Comparison of ENCODE assay signal across 9 cellular contexts in genomic region chr11:65911682-65912568, GRCh38. TPM values are rescaled to one million over a fixed set of nuclear protein-coding genes. Genes with fewer than 3 reads are reported as not detected.
DNase-seq lines count a peak whose midpoint lies in the region; ATAC-seq and TF ChIP-seq lines count a peak whose summit lies in the region.
"Had no signal": no experiment of that assay in that cellular context is flagged by ENCODE, and none has a peak within 500 bp of the region (broad histone marks: within the 10 kb centered on the region; RNA-seq: fewer than 3 reads in every experiment).

No MANE protein-coding gene starts in this region.

- peaks cover 4 to 19% of the 10 kb centered on the region in 2 donors for H3K27me3 Mint-ChIP-seq in stimulated activated naive B cell treated with anti-CD40 and anti-IgM and Interleukin-4, amounts not matched to agents 10 μg/mL and 1 μg/mL and 100 μg/mL, for 72 hours
- peaks cover 2% of the 10 kb centered on the region for H3K27me3 Mint-ChIP-seq in activated CD4-positive, alpha-beta T cell treated with anti-CD3 and anti-CD28 coated beads, Interleukin-2, amount 10 ng/mL, durations not matched to agents 7 days and 5 days

- H3K9me2 ChIP-seq in SK-N-SH = no peaks in the 10 kb centered on the region

- peak; percentile 6 to 56 (median 14) for ATAC-seq in heart left ventricle
- peak; percentile 73 to 74 for ATAC-seq in stimulated activated naive B cell treated with anti-CD40 and anti-IgM and Interleukin-4, amounts not matched to agents 10 μg/mL and 1 μg/mL and 100 μg/mL, for 72 hours (replicated peaks)
- no peak for ATAC-seq in GM19351 (IDR thresholded peaks at IDR 0.05; ENCODE audit: unreplicated experiment)

- H3K27me3 ChIP-seq in SK-N-SH (ENCODE audit: insufficient read depth) (no peaks in the 10 kb centered on the region), heart left ventricle (no peaks in the 10 kb centered on the region)

- H3K27ac Mint-ChIP-seq in stimulated activated naive B cell treated with anti-CD40 and anti-IgM and Interleukin-4, amounts not matched to agents 10 μg/mL and 1 μg/mL and 100 μg/mL, for 72 hours = peak overlapping the region; percentile 49
- no peak overlapping the region for H3K27ac Mint-ChIP-seq in activated CD4-positive, alpha-beta T cell treated with anti-CD3 and anti-CD28 coated beads, Interleukin-2, amount 10 ng/mL, durations not matched to agents 7 days and 5 days

- H3F3A ChIP-seq in SK-N-SH (replicated peaks; ENCODE audit: insufficient read depth) = peaks cover 25% of the 10 kb centered on the region

- H3K79me2 ChIP-seq in SK-N-SH (ENCODE audit: insufficient read depth) = peaks cover 38% of the 10 kb centered on the region

- H3K4me3 ChIP-seq in SK-N-SH (ENCODE audit: low read depth in 2 of 2, low read length in 1 of 2) = no peak overlapping the region
- H3K4me3 ChIP-seq in heart left ventricle = no peak overlapping the region

- peak overlapping the region in 1 of 2 experiments; percentile 97; a peak in 2 of 4 replicates for H3K27ac ChIP-seq in SK-N-SH (ENCODE audit: low read depth in 2 of 2, low read length in 1 of 2)
- peak overlapping the region in 4 of 12 donors; percentile 20 to 55 (median 35) for H3K27ac ChIP-seq in heart left ventricle
- H3K27ac ChIP-seq: KMS-11 had no signal

- peak overlapping the region; percentile 47 for H3K9ac ChIP-seq in SK-N-SH
- H3K9ac ChIP-seq: KMS-11 had no signal

- CTCF ChIA-PET in SK-N-SH (lab: Yijun Ruan, JAX) = interaction anchor here (0.9 to 5.6 kb wide), 13 partner anchors 10 to 310 kb away, joined by 3 to 71 read pairs (median 4); partner anchors contain the start of genes CCDC85B, FIBP and FOSL1
- CTCF ChIA-PET in activated CD4-positive, alpha-beta T cell treated with anti-CD3 and anti-CD28 coated beads, Interleukin-2, amount 10 ng/mL, durations not matched to agents 7 days and 5 days (lab: Charles Lee) = interaction anchor here (0.8 to 24.0 kb wide), 3 partner anchors 11 to 200 kb away, joined by 4 to 340 read pairs (median 11); partner anchors contain the start of genes CCDC85B, FIBP, FOSL1 and KAT5

- H3K36me3 ChIP-seq in SK-N-SH (replicated peaks in 1 of 2; ENCODE audit: control insufficient read depth in 1 of 2, insufficient read depth in 2 of 2, low read length in 1 of 2) (no peaks in the 10 kb centered on the region), heart left ventricle (peaks cover 0 to under 1% (median 0%) of the 10 kb centered on the region in 9 donors)

- H4K20me1 ChIP-seq in SK-N-SH (ENCODE audit: insufficient read depth) = no peaks in the 10 kb centered on the region

- H3K4me2 ChIP-seq in SK-N-SH = peak overlapping the region; percentile 49
- H3K4me2 ChIP-seq: KMS-11 had no signal

- no peaks in the 10 kb centered on the region for H3K9me3 ChIP-seq in SK-N-SH
- no peaks in the 10 kb centered on the region for H3K9me3 ChIP-seq in heart left ventricle

- peaks cover 4 to 6% of the 10 kb centered on the region in 2 donors for H3K36me3 Mint-ChIP-seq in stimulated activated naive B cell treated with anti-CD40 and anti-IgM and Interleukin-4, amounts not matched to agents 10 μg/mL and 1 μg/mL and 100 μg/mL, for 72 hours
- H3K36me3 Mint-ChIP-seq in activated CD4-positive, alpha-beta T cell treated with anti-CD3 and anti-CD28 coated beads, Interleukin-2, amount 10 ng/mL, durations not matched to agents 7 days and 5 days (ENCODE audit: low read depth) = peaks cover 6% of the 10 kb centered on the region

- TF ChIP-seq POLR2A in heart left ventricle (IDR thresholded peaks at IDR 0.05) = no peak

- H3K4me1 ChIP-seq in SK-N-SH (ENCODE audit: control insufficient read depth in 1 of 2, insufficient read depth in 2 of 2, low read depth in 1 of 2, low read length in 1 of 2) (peaks cover 12 to 47% of the 10 kb centered on the region in 2 experiments; a peak in 3 of 4 replicates), heart left ventricle (peaks cover 2 to 40% (median 35%) of the 10 kb centered on the region in 12 donors)

- H3K4me3 Mint-ChIP-seq in stimulated activated naive B cell treated with anti-CD40 and anti-IgM and Interleukin-4, amounts not matched to agents 10 μg/mL and 1 μg/mL and 100 μg/mL, for 72 hours = peak overlapping the region; percentile 44 to 49
- no peak overlapping the region for H3K4me3 Mint-ChIP-seq in activated CD4-positive, alpha-beta T cell treated with anti-CD3 and anti-CD28 coated beads, Interleukin-2, amount 10 ng/mL, durations not matched to agents 7 days and 5 days

- DNase-seq in COLO668 (lab: John Stamatoyannopoulos, UW; ENCODE audit: unreplicated experiment) = peak; percentile 38
- peak; percentile 98 for DNase-seq in HT1080 (ENCODE audit: low read depth)
- DNase-seq in SK-N-SH = peak; percentile 84
- DNase-seq in heart left ventricle = peak in 4 of 5 donors; percentile 56 to 65 (median 58)
- no peak for DNase-seq in stimulated activated naive B cell treated with anti-CD40 and anti-IgM and Interleukin-4, amounts not matched to agents 10 μg/mL and 1 μg/mL and 100 μg/mL, for 72 hours
- DNase-seq in retina = no peak
- DNase-seq in activated CD4-positive, alpha-beta T cell treated with anti-CD3 and anti-CD28 coated beads, Interleukin-2, amount 10 ng/mL, durations not matched to agents 7 days and 5 days = no peak

- WGBS in SK-N-SH (ENCODE audit: low lambda C conversion rate) = 10% methylated on average over 11 of the region's 14 CpGs
- 16 to 28% (median 17%) methylated on average over 12 to 14 of the region's 14 CpGs for WGBS in heart left ventricle, 4 donors

- H2AFZ ChIP-seq in SK-N-SH (ENCODE audit: low read depth) = no peak overlapping the region

- TF ChIP-seq CTCF in SK-N-SH (IDR thresholded peaks at IDR 0.05) (peak; percentile 51), heart left ventricle (IDR thresholded peaks at IDR 0.05) (peak in 7 of 12 donors; percentile 27 to 61 (median 41))

- H3K9me3 Mint-ChIP-seq in stimulated activated naive B cell treated with anti-CD40 and anti-IgM and Interleukin-4, amounts not matched to agents 10 μg/mL and 1 μg/mL and 100 μg/mL, for 72 hours = no peaks in the 10 kb centered on the region
- no peaks in the 10 kb centered on the region for H3K9me3 Mint-ChIP-seq in activated CD4-positive, alpha-beta T cell treated with anti-CD3 and anti-CD28 coated beads, Interleukin-2, amount 10 ng/mL, durations not matched to agents 7 days and 5 days

- POLR2A ChIA-PET in SK-N-SH (lab: Yijun Ruan, JAX) = interaction anchor here (0.8 to 1.7 kb wide), 2 partner anchors 18 to 21 kb away, joined by 3 to 4 read pairs; partner anchors contain the start of gene CCDC85B
- POLR2A ChIA-PET in activated CD4-positive, alpha-beta T cell treated with anti-CD3 and anti-CD28 coated beads, Interleukin-2, amount 10 ng/mL, durations not matched to agents 7 days and 5 days (lab: Charles Lee) = no interaction called here

- intact Hi-C loops in heart left ventricle (cut with DNase I) = no loop called here

- peaks cover 37 to 47% of the 10 kb centered on the region in 2 donors for H3K4me1 Mint-ChIP-seq in stimulated activated naive B cell treated with anti-CD40 and anti-IgM and Interleukin-4, amounts not matched to agents 10 μg/mL and 1 μg/mL and 100 μg/mL, for 72 hours
- peaks cover 26% of the 10 kb centered on the region for H3K4me1 Mint-ChIP-seq in activated CD4-positive, alpha-beta T cell treated with anti-CD3 and anti-CD28 coated beads, Interleukin-2, amount 10 ng/mL, durations not matched to agents 7 days and 5 days

- TF ChIP-seq EP300 in SK-N-SH (IDR thresholded peaks at IDR 0.05; ENCODE audit: borderline replicate concordance in 1 of 2, low read depth in 1 of 2, low read length in 1 of 2) = peak in 1 of 2 experiments; percentile 43; a peak in 1 of 4 replicates

- TF ChIP-seq RAD21 in SK-N-SH (IDR thresholded peaks at IDR 0.05; ENCODE audit: low read length) = peak; percentile 69

RNA-seq across cellular contexts. Expression of gene C11orf68, which starts 6.9 kb away (rescaled TPM):
- total RNA-seq in HT1080 (2014; rRNA removed; shearing (Covaris generic)) = 44.0 and 64.7 TPM in 2 replicates
- 81.2 and 103 TPM in 2 replicates for polyA plus RNA-seq in HT1080 (2015; cell fraction: cytosol; rRNA removed)
- 52.2 and 66.5 TPM in 2 replicates for polyA plus RNA-seq in HT1080 (2015; cell fraction: nucleus; rRNA removed)
- polyA plus RNA-seq in SK-N-SH (2012; rRNA removed) (54.4 and 65.3 TPM in 2 replicates), heart left ventricle (10 to 100 TPM; 34.0 to 41.5 TPM)
- 23.7 and 37.0 TPM in 2 replicates for polyA plus RNA-seq in SK-N-SH (2012; cell fraction: cytosol; rRNA removed)
- 54.3 and 73.9 TPM in 2 replicates for polyA plus RNA-seq in SK-N-SH (2012; cell fraction: nucleus; rRNA removed)
- 10 to 100 TPM; 17.0 to 49.0 (median 39.5) TPM for total RNA-seq in heart left ventricle
- total RNA-seq in activated CD4-positive, alpha-beta T cell treated with anti-CD3 and anti-CD28 coated beads, Interleukin-2, amount 10 ng/mL, durations not matched to agents 7 days and 5 days = 10 to 100 TPM; 32.7 to 36.3 TPM

RNA-seq across cellular contexts. Expression of gene DRAP1, which starts 7.3 kb away (rescaled TPM):
- 355 and 356 TPM in 2 replicates for total RNA-seq in HT1080 (2014; rRNA removed; shearing (Covaris generic))
- polyA plus RNA-seq in HT1080 (2015; cell fraction: cytosol; rRNA removed) = 241 and 261 TPM in 2 replicates
- polyA plus RNA-seq in HT1080 (2015; cell fraction: nucleus; rRNA removed) = 209 and 260 TPM in 2 replicates
- polyA plus RNA-seq in SK-N-SH (2012; rRNA removed) = 309 and 464 TPM in 2 replicates
- polyA plus RNA-seq in SK-N-SH (2012; cell fraction: cytosol; rRNA removed) = 339 and 481 TPM in 2 replicates
- 288 and 476 TPM in 2 replicates for polyA plus RNA-seq in SK-N-SH (2012; cell fraction: nucleus; rRNA removed)
- total RNA-seq in heart left ventricle = 100 to 1,000 TPM in 4 of 9 donors, 10 to 100 TPM in 5; 76.5 to 144 (median 96.9) TPM
- 100 to 1,000 TPM; 168 to 180 TPM for polyA plus RNA-seq in heart left ventricle
- total RNA-seq in activated CD4-positive, alpha-beta T cell treated with anti-CD3 and anti-CD28 coated beads, Interleukin-2, amount 10 ng/mL, durations not matched to agents 7 days and 5 days = 100 to 1,000 TPM; 190 to 218 TPM

RNA-seq across cellular contexts. Expression of gene FOSL1, which starts 11.7 kb away (rescaled TPM):
- total RNA-seq in HT1080 (2014; rRNA removed; shearing (Covaris generic)) = 236 and 374 TPM in 2 replicates
- polyA plus RNA-seq in HT1080 (2015; cell fraction: cytosol; rRNA removed) = 579 and 580 TPM in 2 replicates
- polyA plus RNA-seq in HT1080 (2015; cell fraction: nucleus; rRNA removed) = 258 and 269 TPM in 2 replicates
- polyA plus RNA-seq in SK-N-SH (2012; rRNA removed) = 17.9 and 30.1 TPM in 2 replicates
- 18.1 and 21.6 TPM in 2 replicates for polyA plus RNA-seq in SK-N-SH (2012; cell fraction: cytosol; rRNA removed)
- 28.3 and 39.9 TPM in 2 replicates for polyA plus RNA-seq in SK-N-SH (2012; cell fraction: nucleus; rRNA removed)
- total RNA-seq in heart left ventricle = 10 to 100 TPM in 1 of 9 donors, 1 to 10 TPM in 6, under 1 TPM in 2; 0.22 to 13.7 (median 1.5) TPM
- polyA plus RNA-seq in heart left ventricle = 10 to 100 TPM in 1 of 2 donors, 1 to 10 TPM in 1; 1.2 to 48.1 TPM
- total RNA-seq in activated CD4-positive, alpha-beta T cell treated with anti-CD3 and anti-CD28 coated beads, Interleukin-2, amount 10 ng/mL, durations not matched to agents 7 days and 5 days = 1 to 10 TPM; 1.7 to 2.0 TPM

RNA-seq across cellular contexts. Expression of gene CCDC85B, which starts 21.5 kb away (rescaled TPM):
- 135 and 146 TPM in 2 replicates for total RNA-seq in HT1080 (2014; rRNA removed; shearing (Covaris generic))
- polyA plus RNA-seq in HT1080 (2015; cell fraction: cytosol; rRNA removed) = 153 and 193 TPM in 2 replicates
- polyA plus RNA-seq in HT1080 (2015; cell fraction: nucleus; rRNA removed) = 65.8 and 67.2 TPM in 2 replicates
- 34.2 and 52.8 TPM in 2 replicates for polyA plus RNA-seq in SK-N-SH (2012; rRNA removed)
- 31.2 and 38.6 TPM in 2 replicates for polyA plus RNA-seq in SK-N-SH (2012; cell fraction: cytosol; rRNA removed)
- 19.2 and 56.3 TPM in 2 replicates for polyA plus RNA-seq in SK-N-SH (2012; cell fraction: nucleus; rRNA removed)
- 10 to 100 TPM; 32.3 to 78.1 (median 36.9) TPM for total RNA-seq in heart left ventricle
- polyA plus RNA-seq in heart left ventricle = 10 to 100 TPM; 31.3 to 62.1 TPM
- total RNA-seq in activated CD4-positive, alpha-beta T cell treated with anti-CD3 and anti-CD28 coated beads, Interleukin-2, amount 10 ng/mL, durations not matched to agents 7 days and 5 days = 10 to 100 TPM; 39.4 to 56.7 TPM

RNA-seq across cellular contexts. Expression of gene FIBP, which starts 23.7 kb away (rescaled TPM):
- total RNA-seq in HT1080 (2014; rRNA removed; shearing (Covaris generic)) = 187 and 232 TPM in 2 replicates
- polyA plus RNA-seq in HT1080 (2015; cell fraction: cytosol; rRNA removed) = 137 and 138 TPM in 2 replicates
- 85.4 and 98.4 TPM in 2 replicates for polyA plus RNA-seq in HT1080 (2015; cell fraction: nucleus; rRNA removed)
- polyA plus RNA-seq in SK-N-SH (2012; rRNA removed) (159 and 190 TPM in 2 replicates), heart left ventricle (10 to 100 TPM; 35.0 to 74.7 TPM)
- 120 and 135 TPM in 2 replicates for polyA plus RNA-seq in SK-N-SH (2012; cell fraction: cytosol; rRNA removed)
- 194 and 217 TPM in 2 replicates for polyA plus RNA-seq in SK-N-SH (2012; cell fraction: nucleus; rRNA removed)
- 10 to 100 TPM; 48.2 to 93.9 (median 57.3) TPM for total RNA-seq in heart left ventricle
- 100 to 1,000 TPM in 1 of 2 experiments, 10 to 100 TPM in 1; 94.7 to 112 TPM for total RNA-seq in activated CD4-positive, alpha-beta T cell treated with anti-CD3 and anti-CD28 coated beads, Interleukin-2, amount 10 ng/mL, durations not matched to agents 7 days and 5 days

Comparison
In these comparisons a context has a peak if more than half of its experiments do, and no peak if none do; other contexts are left out.
1. DNase-seq: peak in COLO668 (single experiment), HT1080 (single experiment), SK-N-SH (single experiment) and heart left ventricle (4 of 5); none in stimulated activated naive B cell treated with anti-CD40 and anti-IgM and Interleukin-4, amounts not matched to agents 10 μg/mL and 1 μg/mL and 100 μg/mL, for 72 hours (single experiment), retina (single experiment) and activated CD4-positive, alpha-beta T cell treated with anti-CD3 and anti-CD28 coated beads, Interleukin-2, amount 10 ng/mL, durations not matched to agents 7 days and 5 days (single experiment).
2. RNA of gene FOSL1, which starts 11.7 kb away (total RNA-seq): 236 to 374 TPM in HT1080; 1.7 to 2.0 TPM in activated CD4-positive, alpha-beta T cell treated with anti-CD3 and anti-CD28 coated beads, Interleukin-2, amount 10 ng/mL, durations not matched to agents 7 days and 5 days and 0.22 to 13.7 TPM in heart left ventricle; every median in the first group is over 10 times any median in the second.